ENCODE assay signal across 40 cellular contexts in genomic region chr9:95135756-95136155, GRCh38.
"Had no signal": no experiment of that assay in that cellular context is flagged by ENCODE, and none has a peak within 500 bp of the region (broad histone marks: within the 10 kb centered on the region; RNA-seq: fewer than 3 reads in every experiment).

No MANE protein-coding gene starts in this region.

- H3K36me3 ChIP-seq: adrenal gland, brain microvascular endothelial cell, breast epithelium, cardiac muscle cell had no signal

- ATAC-seq: activated naive CD4-positive, alpha-beta T cell treated with anti-CD3 and anti-CD28 coated beads, Interleukin-2, amount 50 U/mL, for 72 hours; activated naive CD8-positive, alpha-beta T cell treated with anti-CD3 and anti-CD28 coated beads, Interleukin-2, amount 50 U/mL, for 24 hours; activated T-cell treated with anti-CD3 and anti-CD28 coated beads, Interleukin-2, amount 50 U/mL, for 4 hours; activated T-cell treated with anti-CD3 and anti-CD28 coated beads, Interleukin-2, amount 50 U/mL, for 72 hours; activated T-helper 17 cell treated with anti-CD3 and anti-CD28 coated beads, Interleukin-2, amount 50 U/mL, for 72 hours; body of pancreas had no signal

- H3K9me3 ChIP-seq: adrenal gland, ascending aorta, body of pancreas, breast epithelium had no signal

- H3K9me3 Mint-ChIP-seq: activated naive CD4-positive, alpha-beta T cell treated with anti-CD3 and anti-CD28 coated beads for 36 hours; activated naive CD4-positive, alpha-beta T cell treated with anti-CD3 and anti-CD28 coated beads, Interleukin-2, amount 10 ng/mL, durations not matched to agents 7 days and 5 days; activated naive CD4-positive, alpha-beta T cell treated with anti-CD3 and anti-CD28 coated beads, Interleukin-2, amount 50 U/mL, for 24 hours; activated naive CD4-positive, alpha-beta T cell treated with anti-CD3 and anti-CD28 coated beads, Interleukin-2, amount 50 U/mL, for 72 hours; activated naive CD8-positive, alpha-beta T cell treated with anti-CD3 and anti-CD28 coated beads for 36 hours; activated naive CD8-positive, alpha-beta T cell treated with anti-CD3 and anti-CD28 coated beads, Interleukin-2, amount 10 ng/mL, durations not matched to agents 7 days and 5 days; activated naive CD8-positive, alpha-beta T cell treated with anti-CD3 and anti-CD28 coated beads, Interleukin-2, amount 50 U/mL, for 24 hours; activated T-cell treated with anti-CD3 and anti-CD28 coated beads, Interleukin-2, amount 50 U/mL, for 24 hours; activated T-cell treated with anti-CD3 and anti-CD28 coated beads, Interleukin-2, amount 50 U/mL, for 4 hours; activated T-cell treated with anti-CD3 and anti-CD28 coated beads, Interleukin-2, amount 50 U/mL, for 72 hours; activated T-helper 1 cell treated with anti-CD3 and anti-CD28 coated beads, Interleukin-12 subunit alpha, Interleukin-12 subunit beta, Interleukin-2, Interleukin-4 antibody, amounts not matched to agents 30 ng/mL and 10 ng/mL and 1 ng/mL, durations not matched to agents 14 hours and 24 hours and 36 hours; activated T-helper 17 cell treated with anti-CD3 and anti-CD28 coated beads, Interleukin-2, amount 50 U/mL, for 72 hours; activated T-helper 2 cell treated with anti-CD3 and anti-CD28 coated beads, Interferon-gamma antibody, Interleukin-2, Interleukin-4, amounts not matched to agents 10 μg/mL and 5 μg/mL and 100 μg/mL, durations not matched to agents 14 hours and 24 hours and 36 hours; central memory CD8-positive, alpha-beta T cell had no signal

- H3K27me3 ChIP-seq: adrenal gland, ascending aorta, body of pancreas, brain microvascular endothelial cell, breast epithelium, cardiac muscle cell had no signal

- H3K27ac Mint-ChIP-seq: activated naive CD4-positive, alpha-beta T cell treated with anti-CD3 and anti-CD28 coated beads for 36 hours; activated naive CD4-positive, alpha-beta T cell treated with anti-CD3 and anti-CD28 coated beads, Interleukin-2, amount 10 ng/mL, durations not matched to agents 7 days and 5 days; activated naive CD4-positive, alpha-beta T cell treated with anti-CD3 and anti-CD28 coated beads, Interleukin-2, amount 50 U/mL, for 24 hours; activated naive CD4-positive, alpha-beta T cell treated with anti-CD3 and anti-CD28 coated beads, Interleukin-2, amount 50 U/mL, for 72 hours; activated naive CD8-positive, alpha-beta T cell; activated naive CD8-positive, alpha-beta T cell treated with anti-CD3 and anti-CD28 coated beads for 36 hours; activated naive CD8-positive, alpha-beta T cell treated with anti-CD3 and anti-CD28 coated beads, Interleukin-2, amount 10 ng/mL, durations not matched to agents 7 days and 5 days; activated naive CD8-positive, alpha-beta T cell treated with anti-CD3 and anti-CD28 coated beads, Interleukin-2, amount 50 U/mL, for 24 hours; activated T-cell treated with anti-CD3 and anti-CD28 coated beads, Interleukin-2, amount 50 U/mL, for 24 hours; activated T-cell treated with anti-CD3 and anti-CD28 coated beads, Interleukin-2, amount 50 U/mL, for 72 hours; activated T-helper 1 cell treated with anti-CD3 and anti-CD28 coated beads, Interleukin-12 subunit alpha, Interleukin-12 subunit beta, Interleukin-2, Interleukin-4 antibody, amounts not matched to agents 30 ng/mL and 10 ng/mL and 1 ng/mL, durations not matched to agents 14 hours and 24 hours and 36 hours; activated T-helper 17 cell treated with anti-CD3 and anti-CD28 coated beads, Interleukin-2, amount 50 U/mL, for 72 hours; activated T-helper 2 cell treated with anti-CD3 and anti-CD28 coated beads, Interferon-gamma antibody, Interleukin-2, Interleukin-4, amounts not matched to agents 10 μg/mL and 5 μg/mL and 100 μg/mL, durations not matched to agents 14 hours and 24 hours and 36 hours had no signal

- FAIRE-seq: astrocyte, bronchial epithelial cell had no signal

- H3K27me3 Mint-ChIP-seq: activated naive CD4-positive, alpha-beta T cell treated with anti-CD3 and anti-CD28 coated beads, Interleukin-2, amount 50 U/mL, for 24 hours; activated naive CD8-positive, alpha-beta T cell; activated naive CD8-positive, alpha-beta T cell treated with anti-CD3 and anti-CD28 coated beads for 36 hours; activated naive CD8-positive, alpha-beta T cell treated with anti-CD3 and anti-CD28 coated beads, Interleukin-2, amount 10 ng/mL, durations not matched to agents 7 days and 5 days; activated naive CD8-positive, alpha-beta T cell treated with anti-CD3 and anti-CD28 coated beads, Interleukin-2, amount 50 U/mL, for 24 hours; activated T-cell treated with anti-CD3 and anti-CD28 coated beads, Interleukin-2, amount 50 U/mL, for 24 hours; activated T-helper 17 cell treated with anti-CD3 and anti-CD28 coated beads, Interleukin-2, amount 50 U/mL, for 72 hours; brain; central memory CD8-positive, alpha-beta T cell had no signal

- H3K4me1 Mint-ChIP-seq: activated naive CD4-positive, alpha-beta T cell treated with anti-CD3 and anti-CD28 coated beads, Interleukin-2, amount 10 ng/mL, durations not matched to agents 7 days and 5 days; activated naive CD4-positive, alpha-beta T cell treated with anti-CD3 and anti-CD28 coated beads, Interleukin-2, amount 50 U/mL, for 24 hours; activated naive CD8-positive, alpha-beta T cell treated with anti-CD3 and anti-CD28 coated beads for 36 hours; activated naive CD8-positive, alpha-beta T cell treated with anti-CD3 and anti-CD28 coated beads, Interleukin-2, amount 10 ng/mL, durations not matched to agents 7 days and 5 days; activated naive CD8-positive, alpha-beta T cell treated with anti-CD3 and anti-CD28 coated beads, Interleukin-2, amount 50 U/mL, for 24 hours had no signal

- H3K36me3 Mint-ChIP-seq: activated naive CD4-positive, alpha-beta T cell treated with anti-CD3 and anti-CD28 coated beads, Interleukin-2, amount 10 ng/mL, durations not matched to agents 7 days and 5 days; activated naive CD4-positive, alpha-beta T cell treated with anti-CD3 and anti-CD28 coated beads, Interleukin-2, amount 50 U/mL, for 72 hours; activated naive CD8-positive, alpha-beta T cell treated with anti-CD3 and anti-CD28 coated beads, Interleukin-2, amount 10 ng/mL, durations not matched to agents 7 days and 5 days had no signal

- H3K4me3 Mint-ChIP-seq: activated naive CD4-positive, alpha-beta T cell treated with anti-CD3 and anti-CD28 coated beads for 36 hours; activated naive CD4-positive, alpha-beta T cell treated with anti-CD3 and anti-CD28 coated beads, Interleukin-2, amount 10 ng/mL, durations not matched to agents 7 days and 5 days; activated naive CD4-positive, alpha-beta T cell treated with anti-CD3 and anti-CD28 coated beads, Interleukin-2, amount 50 U/mL, for 24 hours; activated naive CD8-positive, alpha-beta T cell; activated naive CD8-positive, alpha-beta T cell treated with anti-CD3 and anti-CD28 coated beads for 36 hours; activated naive CD8-positive, alpha-beta T cell treated with anti-CD3 and anti-CD28 coated beads, Interleukin-2, amount 10 ng/mL, durations not matched to agents 7 days and 5 days; activated naive CD8-positive, alpha-beta T cell treated with anti-CD3 and anti-CD28 coated beads, Interleukin-2, amount 50 U/mL, for 24 hours; activated T-cell treated with anti-CD3 and anti-CD28 coated beads, Interleukin-2, amount 50 U/mL, for 24 hours; activated T-cell treated with anti-CD3 and anti-CD28 coated beads, Interleukin-2, amount 50 U/mL, for 4 hours; activated T-cell treated with anti-CD3 and anti-CD28 coated beads, Interleukin-2, amount 50 U/mL, for 72 hours; activated T-helper 1 cell treated with anti-CD3 and anti-CD28 coated beads, Interleukin-12 subunit alpha, Interleukin-12 subunit beta, Interleukin-2, Interleukin-4 antibody, amounts not matched to agents 30 ng/mL and 10 ng/mL and 1 ng/mL, durations not matched to agents 14 hours and 24 hours and 36 hours; activated T-helper 17 cell treated with anti-CD3 and anti-CD28 coated beads, Interleukin-2, amount 50 U/mL, for 72 hours; brain; central memory CD8-positive, alpha-beta T cell had no signal

- H3K27ac ChIP-seq: adrenal gland, ascending aorta, body of pancreas, brain microvascular endothelial cell, breast epithelium, cardiac muscle cell had no signal

- DNase-seq: activated effector memory CD4-positive, alpha-beta T cell treated with anti-CD3 and anti-CD28 coated beads, Interleukin-2, amount 50 U/mL, for 16 hours; activated effector memory CD4-positive, alpha-beta T cell treated with Interleukin-2 at 50 U/mL for 16 hours; activated gamma-delta T cell; activated gamma-delta T cell treated with Interleukin-2 at 50 U/mL for 16 hours; activated naive CD4-positive, alpha-beta T cell; activated naive CD4-positive, alpha-beta T cell treated with anti-CD3 and anti-CD28 coated beads for 36 hours; activated naive CD4-positive, alpha-beta T cell treated with anti-CD3 and anti-CD28 coated beads, Interleukin-2, amount 10 ng/mL, durations not matched to agents 7 days and 5 days; activated naive CD4-positive, alpha-beta T cell treated with anti-CD3 and anti-CD28 coated beads, Interleukin-2, amount 50 U/mL, for 16 hours; activated naive CD4-positive, alpha-beta T cell treated with Interleukin-2 at 50 U/mL for 16 hours; activated naive CD8-positive, alpha-beta T cell treated with anti-CD3 and anti-CD28 coated beads for 36 hours; activated naive CD8-positive, alpha-beta T cell treated with anti-CD3 and anti-CD28 coated beads, Interleukin-2, amount 10 ng/mL, durations not matched to agents 7 days and 5 days; activated naive CD8-positive, alpha-beta T cell treated with anti-CD3 and anti-CD28 coated beads, Interleukin-2, amount 50 U/mL, for 24 hours; activated T-cell treated with anti-CD3 and anti-CD28 coated beads, Interleukin-2, amount 50 U/mL, for 1 hour; activated T-cell treated with anti-CD3 and anti-CD28 coated beads, Interleukin-2, amount 50 U/mL, for 24 hours; activated T-cell treated with anti-CD3 and anti-CD28 coated beads, Interleukin-2, amount 50 U/mL, for 4 hours; activated T-cell treated with anti-CD3 and anti-CD28 coated beads, Interleukin-2, amount 50 U/mL, for 48 hours; activated T-cell treated with anti-CD3 and anti-CD28 coated beads, Interleukin-2, amount 50 U/mL, for 72 hours; adrenal gland; amniotic stem cell; amygdala; anterior cingulate cortex; aorta; body of pancreas; brain microvascular endothelial cell; caudate nucleus; central memory CD4-positive, alpha-beta T cell; cerebellar nuclear complex had no signal

- H3K4me3 ChIP-seq: adrenal gland, ascending aorta, body of pancreas, breast epithelium, cardiac muscle cell had no signal

- H3K4me1 ChIP-seq: ascending aorta, breast epithelium had no signal
